Comparison of ENCODE assay signal across 8 cellular contexts in genomic region chr6:159691963-159692287, GRCh38. TPM values are rescaled to one million over a fixed set of nuclear protein-coding genes. Genes with fewer than 3 reads are reported as not detected.
DNase-seq lines count a peak whose midpoint lies in the region; ATAC-seq and TF ChIP-seq lines count a peak whose summit lies in the region.

No MANE protein-coding gene starts in this region.

- 57% methylated on average over 7 of the region's 7 CpGs for WGBS in thymus

- H3K9me3 ChIP-seq in thymus (ENCODE audit: control insufficient read depth) = no peaks in the 10 kb centered on the region

- H3K4me3 Mint-ChIP-seq in activated naive CD4-positive, alpha-beta T cell treated with anti-CD3 and anti-CD28 coated beads for 36 hours = peak overlapping the region; percentile 95
- peak overlapping the region; percentile 91 for H3K4me3 Mint-ChIP-seq in activated naive CD8-positive, alpha-beta T cell treated with anti-CD3 and anti-CD28 coated beads, Interleukin-2, amount 10 ng/mL, durations not matched to agents 7 days and 5 days

- no peaks in the 10 kb centered on the region for H3K27me3 Mint-ChIP-seq in activated naive CD4-positive, alpha-beta T cell treated with anti-CD3 and anti-CD28 coated beads for 36 hours (ENCODE audit: low read depth)
- H3K27me3 Mint-ChIP-seq in activated naive CD8-positive, alpha-beta T cell treated with anti-CD3 and anti-CD28 coated beads, Interleukin-2, amount 10 ng/mL, durations not matched to agents 7 days and 5 days = no peaks in the 10 kb centered on the region

- H3K4me3 ChIP-seq in kidney epithelial cell (ENCODE audit: low read depth, low read length) (peak overlapping the region; percentile 82), thymus (ENCODE audit: low read length) (peak overlapping the region; percentile 86)

- H3K27ac ChIP-seq in thymus (ENCODE audit: low read depth) = peak overlapping the region; percentile 20

- no peaks in the 10 kb centered on the region for H3K9me3 Mint-ChIP-seq in activated naive CD4-positive, alpha-beta T cell treated with anti-CD3 and anti-CD28 coated beads for 36 hours
- no peaks in the 10 kb centered on the region for H3K9me3 Mint-ChIP-seq in activated naive CD8-positive, alpha-beta T cell treated with anti-CD3 and anti-CD28 coated beads, Interleukin-2, amount 10 ng/mL, durations not matched to agents 7 days and 5 days

- intact Hi-C loops in activated naive CD4-positive, alpha-beta T cell treated with anti-CD3 and anti-CD28 coated beads for 36 hours (cut with micrococcal nuclease) = loop anchor here (1.0 to 5.0 kb wide), 10 partner anchors 10 to 1045 kb away; partner anchors contain the start of gene EZR

- H3K36me3 Mint-ChIP-seq in activated naive CD4-positive, alpha-beta T cell treated with anti-CD3 and anti-CD28 coated beads for 36 hours (ENCODE audit: low read depth) = peaks cover 43% of the 10 kb centered on the region
- peaks cover 23% of the 10 kb centered on the region for H3K36me3 Mint-ChIP-seq in activated naive CD8-positive, alpha-beta T cell treated with anti-CD3 and anti-CD28 coated beads, Interleukin-2, amount 10 ng/mL, durations not matched to agents 7 days and 5 days

- CTCF ChIA-PET in activated naive CD4-positive, alpha-beta T cell treated with anti-CD3 and anti-CD28 coated beads for 36 hours (lab: Charles Lee) = interaction anchor here (1.0 to 4.2 kb wide), 12 partner anchors 10 to 162 kb away, joined by 3 to 25 read pairs (median 5); partner anchors contain the start of genes ACAT2, MRPL18, TCP1 and WTAP

- no peak for TF ChIP-seq CTCF in kidney epithelial cell (IDR thresholded peaks at IDR 0.05; ENCODE audit: insufficient read depth, low read length, poor library complexity, severe bottlenecking)

- H3K4me1 Mint-ChIP-seq in activated naive CD4-positive, alpha-beta T cell treated with anti-CD3 and anti-CD28 coated beads for 36 hours (ENCODE audit: low read depth) = peaks cover 47% of the 10 kb centered on the region
- H3K4me1 Mint-ChIP-seq in activated naive CD8-positive, alpha-beta T cell treated with anti-CD3 and anti-CD28 coated beads, Interleukin-2, amount 10 ng/mL, durations not matched to agents 7 days and 5 days = peaks cover 44% of the 10 kb centered on the region

- ATAC-seq in activated naive CD8-positive, alpha-beta T cell treated with anti-CD3 and anti-CD28 coated beads, Interleukin-2, amount 10 ng/mL, durations not matched to agents 7 days and 5 days (ENCODE audit: low read depth) = no peak
- ATAC-seq in GM19351 (IDR thresholded peaks at IDR 0.05; ENCODE audit: unreplicated experiment) = no peak

- POLR2A ChIA-PET in activated naive CD8-positive, alpha-beta T cell treated with anti-CD3 and anti-CD28 coated beads, Interleukin-2, amount 10 ng/mL, durations not matched to agents 7 days and 5 days (lab: Charles Lee) = interaction anchor here (0.7 to 4.7 kb wide), 5 partner anchors 10 to 117 kb away, joined by 3 to 46 read pairs (median 14); partner anchors contain the start of genes ACAT2, MRPL18, TCP1 and WTAP

- peak overlapping the region; percentile 91 for H3K27ac Mint-ChIP-seq in activated naive CD4-positive, alpha-beta T cell treated with anti-CD3 and anti-CD28 coated beads for 36 hours
- H3K27ac Mint-ChIP-seq in activated naive CD8-positive, alpha-beta T cell treated with anti-CD3 and anti-CD28 coated beads, Interleukin-2, amount 10 ng/mL, durations not matched to agents 7 days and 5 days = peak overlapping the region; percentile 92

- H3K27me3 ChIP-seq in kidney epithelial cell (ENCODE audit: control insufficient read depth, insufficient read depth, low read length) (no peaks in the 10 kb centered on the region), thymus (ENCODE audit: control insufficient read depth, insufficient read depth) (no peaks in the 10 kb centered on the region)

- no peaks in the 10 kb centered on the region for H3K36me3 ChIP-seq in kidney epithelial cell (ENCODE audit: control insufficient read depth, insufficient read depth, low read length)
- peaks cover 12% of the 10 kb centered on the region for H3K36me3 ChIP-seq in thymus (ENCODE audit: control insufficient read depth, insufficient read depth)

- H3K4me1 ChIP-seq in thymus (ENCODE audit: control insufficient read depth, insufficient read depth, low read length) = peaks cover 12% of the 10 kb centered on the region

- no peak for DNase-seq in activated naive CD4-positive, alpha-beta T cell treated with anti-CD3 and anti-CD28 coated beads for 36 hours
- DNase-seq in activated naive CD4-positive, alpha-beta T cell (lab: John Stamatoyannopoulos, UW) = no peak
- DNase-seq in activated naive CD8-positive, alpha-beta T cell treated with anti-CD3 and anti-CD28 coated beads, Interleukin-2, amount 10 ng/mL, durations not matched to agents 7 days and 5 days = peak; percentile 42
- no peak for DNase-seq in kidney epithelial cell (ENCODE audit: low read depth)
- DNase-seq in mesenteric fat pad (ENCODE audit: low spot score) = no peak
- DNase-seq in NCI-H2029 (lab: John Stamatoyannopoulos, UW) = no peak

RNA-seq across cellular contexts. Expression of gene SOD2, which starts 1.1 kb away (rescaled TPM):
- total RNA-seq in activated naive CD4-positive, alpha-beta T cell treated with anti-CD3 and anti-CD28 coated beads for 36 hours = 100 to 1,000 TPM; 256 to 260 TPM
- total RNA-seq in activated naive CD8-positive, alpha-beta T cell treated with anti-CD3 and anti-CD28 coated beads, Interleukin-2, amount 10 ng/mL, durations not matched to agents 7 days and 5 days = 10 to 100 TPM; 68.4 to 72.1 TPM
- total RNA-seq in kidney epithelial cell = 482 and 495 TPM in 2 replicates
- polyA plus RNA-seq in thymus = 759 TPM
- total RNA-seq in mesenteric fat pad = 1,141 TPM

RNA-seq across cellular contexts. Expression of gene WTAP, which starts 35.4 kb away (rescaled TPM):
- 10 to 100 TPM; 87.5 to 91.6 TPM for total RNA-seq in activated naive CD4-positive, alpha-beta T cell treated with anti-CD3 and anti-CD28 coated beads for 36 hours
- total RNA-seq in activated naive CD8-positive, alpha-beta T cell treated with anti-CD3 and anti-CD28 coated beads, Interleukin-2, amount 10 ng/mL, durations not matched to agents 7 days and 5 days = 100 to 1,000 TPM; 127 to 129 TPM
- total RNA-seq in kidney epithelial cell (86.9 and 88.3 TPM in 2 replicates), mesenteric fat pad (82.8 TPM)
- polyA plus RNA-seq in thymus = 141 TPM
